ENCODE assay signal across 18 cellular contexts in the genomic region with DNA sequence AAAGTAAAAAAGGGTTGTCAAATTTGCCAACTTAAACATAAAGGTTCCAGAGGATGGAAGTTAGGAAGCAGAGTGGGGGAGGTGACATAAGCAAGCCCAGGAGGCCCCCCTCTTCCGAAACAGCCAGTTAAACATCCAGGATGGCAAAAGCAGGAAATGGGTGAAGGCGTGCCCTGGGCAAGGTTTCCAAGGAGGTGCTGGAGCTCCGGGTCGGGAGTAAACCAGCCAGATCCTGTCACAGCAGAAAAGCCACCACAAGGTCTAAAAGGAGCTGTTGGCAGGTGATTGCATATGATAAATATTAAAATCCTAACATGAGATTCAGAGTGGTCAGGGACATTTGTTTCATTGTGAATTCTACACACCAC.
A peak's percentile ranks its signal among the peaks of the same experiment; 100 is the strongest.
DNase-seq lines count a peak whose midpoint lies in the region; ATAC-seq and TF ChIP-seq lines count a peak whose summit lies in the region.
"Had no signal": no experiment of that assay in that cellular context is flagged by ENCODE, and none has a peak within 500 bp of the region (broad histone marks: within the 10 kb centered on the region; RNA-seq: fewer than 3 reads in every experiment).

No MANE protein-coding gene starts in this region.

- TF ChIP-seq CTCF in Loucy (conservative IDR thresholded peaks at IDR 0.05; ENCODE audit: low read length) (no peak), osteocyte (IDR thresholded peaks at IDR 0.05) (no peak)

- no peaks in the 10 kb centered on the region for H3K27me3 ChIP-seq in Loucy (ENCODE audit: insufficient read depth, low read length, poor library complexity, severe bottlenecking)

- H3K27me3 Mint-ChIP-seq in T-helper 17 cell (peaks cover 15% of the 10 kb centered on the region), osteocyte (ENCODE audit: unreplicated experiment) (no peaks in the 10 kb centered on the region)

- H3K36me3 ChIP-seq in Loucy (ENCODE audit: insufficient read depth, low read length), result no peaks in the 10 kb centered on the region

- no peaks in the 10 kb centered on the region for H3K9me2 ChIP-seq in Loucy (replicated peaks; ENCODE audit: low read depth, low read length)

- no peaks in the 10 kb centered on the region for H3F3A ChIP-seq in Loucy (ENCODE audit: low read depth)

- peak overlapping the region; percentile 68; the same call in 1 of the 2 replicates for H2AFZ ChIP-seq in Loucy (ENCODE audit: low read length)

- H3K4me3 ChIP-seq in Loucy (ENCODE audit: low read length, poor library complexity, severe bottlenecking), result peak overlapping the region; percentile 58

- H4K20me1 ChIP-seq in Loucy (ENCODE audit: insufficient read depth, low read length, poor library complexity, severe bottlenecking), result no peaks in the 10 kb centered on the region

- peak overlapping the region; percentile 72 for H3K4me2 ChIP-seq in Loucy (ENCODE audit: low read depth, low read length, poor library complexity, severe bottlenecking)

- peaks cover 9% of the 10 kb centered on the region for H3K4me1 ChIP-seq in Loucy (ENCODE audit: insufficient read depth, low read length, poor library complexity, severe bottlenecking)

- H3K36me3 Mint-ChIP-seq in T-helper 17 cell (ENCODE audit: low read depth) (no peaks in the 10 kb centered on the region), osteocyte (ENCODE audit: unreplicated experiment) (no peaks in the 10 kb centered on the region)

- H3K9me3 ChIP-seq in Loucy (ENCODE audit: insufficient read depth, low read depth, low read length) (no peaks in the 10 kb centered on the region), T-helper 17 cell (ENCODE audit: control insufficient read depth, low read length, poor library complexity, severe bottlenecking) (no peaks in the 10 kb centered on the region)

- H3K9me3 Mint-ChIP-seq in osteocyte (ENCODE audit: unreplicated experiment), result peaks cover 17% of the 10 kb centered on the region
- H3K9me3 Mint-ChIP-seq: activated naive CD4-positive, alpha-beta T cell treated with anti-CD3 and anti-CD28 coated beads, Interleukin-2, amount 50 U/mL, for 72 hours; T-helper 1 cell treated with Interleukin-12 subunit alpha and Interleukin-12 subunit beta and Interleukin-4 antibody, amounts not matched to agents 30 μg/mL and 1 μg/mL, for 36 hours had no signal

- H3K4me3 Mint-ChIP-seq in T-helper 17 cell (peak overlapping the region; percentile 39), osteocyte (ENCODE audit: unreplicated experiment) (no peak overlapping the region)
- H3K4me3 Mint-ChIP-seq: T-helper 1 cell treated with Interleukin-12 subunit alpha and Interleukin-12 subunit beta and Interleukin-4 antibody, amounts not matched to agents 30 μg/mL and 1 μg/mL, for 36 hours had no signal

- H3K4me1 Mint-ChIP-seq in T-helper 17 cell (peaks cover 12% of the 10 kb centered on the region), osteocyte (ENCODE audit: unreplicated experiment) (no peaks in the 10 kb centered on the region)

- H3K27ac Mint-ChIP-seq in T-helper 17 cell, result no peak overlapping the region
- no peak overlapping the region for H3K27ac Mint-ChIP-seq in osteocyte (ENCODE audit: unreplicated experiment)
- H3K27ac Mint-ChIP-seq: progenitor cell of endocrine pancreas; T-helper 1 cell treated with Interleukin-12 subunit alpha and Interleukin-12 subunit beta and Interleukin-4 antibody, amounts not matched to agents 30 μg/mL and 1 μg/mL, for 36 hours had no signal

- no peaks in the 10 kb centered on the region for H3K79me2 ChIP-seq in Loucy (ENCODE audit: insufficient read depth, low read length)

- no peak overlapping the region for H3K9ac ChIP-seq in Loucy (ENCODE audit: low read depth, low read length, poor library complexity, severe bottlenecking)

- ATAC-seq in T-helper 17 cell, result no peak
- ATAC-seq: activated CD4-positive, CD25-positive, alpha-beta regulatory T cell treated with anti-CD3 and anti-CD28 coated beads, Interleukin-2, amount 50 U/mL, for 24 hours; activated naive CD4-positive, alpha-beta T cell treated with anti-CD3 and anti-CD28 coated beads, Interleukin-2, amount 50 U/mL, for 72 hours; left ventricle myocardium superior had no signal

- DNase-seq in COR-L47 (lab: John Stamatoyannopoulos, UW) (peak; percentile 61), T-helper 17 cell (no peak), osteocyte (ENCODE audit: extremely low spot score, unreplicated experiment) (peak; percentile 46), NCI-H128 (lab: John Stamatoyannopoulos, UW; ENCODE audit: unreplicated experiment) (no peak), cerebellum (ENCODE audit: low spot score) (no peak), C1 segment of cervical spinal cord (lab: John Stamatoyannopoulos, UW) (no peak)
- DNase-seq: activated CD8-positive, alpha-beta memory T cell treated with anti-CD3 and anti-CD28 coated beads, Interleukin-2, amount 50 U/mL, for 4 hours; AML-193; effector memory CD4-positive, alpha-beta T cell; KG1; left ventricle myocardium superior; NCI-H1694 treated with DMSO at 0.1 percent for 48 hours; NK-92 treated with Interleukin-12 subunit alpha and Interleukin-12 subunit beta, amount 100 ng/mL, for 24 hours had no signal

Comparison
In these comparisons a context has a peak if more than half of its experiments do, and no peak if none do; other contexts are left out.
1. DNase-seq: peak in COR-L47 (single experiment) and osteocyte (single experiment); none in T-helper 17 cell (0 of 3), NCI-H128 (single experiment), cerebellum (single experiment) and C1 segment of cervical spinal cord (0 of 14).